2 cellular contexts compared by ENCODE assay signal in genomic region chr2:64787698-64788097, GRCh38.
TF ChIP-seq lines count a peak whose summit lies in the region.

No MANE protein-coding gene starts in this region.

TF ChIP-seq in Ishikawa, 13 proteins besides CTCF, POLR2A, EP300 and RAD21 (continued from another document):
- TF ChIP-seq CREB1 (IDR thresholded peaks at IDR 0.05; ENCODE audit: low read depth) (no peak), TAF1 (IDR thresholded peaks at IDR 0.05; ENCODE audit: low read depth) (no peak), MAX (IDR thresholded peaks at IDR 0.05) (no peak), YY1 (IDR thresholded peaks at IDR 0.05; ENCODE audit: low read depth) (no peak), TEAD4 (IDR thresholded peaks at IDR 0.05) (no peak), FOXM1 (IDR thresholded peaks at IDR 0.05; ENCODE audit: borderline replicate concordance, low read depth) (no peak), TCF12 (IDR thresholded peaks at IDR 0.05; ENCODE audit: low read depth) (no peak), REST (IDR thresholded peaks at IDR 0.05; ENCODE audit: low read depth) (no peak), EGR1 (IDR thresholded peaks at IDR 0.05) (no peak)
- TF ChIP-seq, protein P1, sequence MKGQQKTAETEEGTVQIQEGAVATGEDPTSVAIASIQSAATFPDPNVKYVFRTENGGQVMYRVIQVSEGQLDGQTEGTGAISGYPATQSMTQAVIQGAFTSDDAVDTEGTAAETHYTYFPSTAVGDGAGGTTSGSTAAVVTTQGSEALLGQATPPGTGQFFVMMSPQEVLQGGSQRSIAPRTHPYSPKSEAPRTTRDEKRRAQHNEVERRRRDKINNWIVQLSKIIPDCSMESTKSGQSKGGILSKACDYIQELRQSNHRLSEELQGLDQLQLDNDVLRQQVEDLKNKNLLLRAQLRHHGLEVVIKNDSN (IDR thresholded peaks at IDR 0.05): peak; percentile 79
TF ChIP-seq in Ishikawa: peak in this region for 2.

TF ChIP-seq in GM12878, 131 proteins besides CTCF, POLR2A, EP300 and RAD21:
- no peak for TF ChIP-seq NKRF (conservative IDR thresholded peaks at IDR 0.05)
- peak; percentile 19; the same call in 1 of the 2 replicates for TF ChIP-seq HCFC1 (IDR thresholded peaks at IDR 0.05; ENCODE audit: low read length)
- TF ChIP-seq, protein P2, sequence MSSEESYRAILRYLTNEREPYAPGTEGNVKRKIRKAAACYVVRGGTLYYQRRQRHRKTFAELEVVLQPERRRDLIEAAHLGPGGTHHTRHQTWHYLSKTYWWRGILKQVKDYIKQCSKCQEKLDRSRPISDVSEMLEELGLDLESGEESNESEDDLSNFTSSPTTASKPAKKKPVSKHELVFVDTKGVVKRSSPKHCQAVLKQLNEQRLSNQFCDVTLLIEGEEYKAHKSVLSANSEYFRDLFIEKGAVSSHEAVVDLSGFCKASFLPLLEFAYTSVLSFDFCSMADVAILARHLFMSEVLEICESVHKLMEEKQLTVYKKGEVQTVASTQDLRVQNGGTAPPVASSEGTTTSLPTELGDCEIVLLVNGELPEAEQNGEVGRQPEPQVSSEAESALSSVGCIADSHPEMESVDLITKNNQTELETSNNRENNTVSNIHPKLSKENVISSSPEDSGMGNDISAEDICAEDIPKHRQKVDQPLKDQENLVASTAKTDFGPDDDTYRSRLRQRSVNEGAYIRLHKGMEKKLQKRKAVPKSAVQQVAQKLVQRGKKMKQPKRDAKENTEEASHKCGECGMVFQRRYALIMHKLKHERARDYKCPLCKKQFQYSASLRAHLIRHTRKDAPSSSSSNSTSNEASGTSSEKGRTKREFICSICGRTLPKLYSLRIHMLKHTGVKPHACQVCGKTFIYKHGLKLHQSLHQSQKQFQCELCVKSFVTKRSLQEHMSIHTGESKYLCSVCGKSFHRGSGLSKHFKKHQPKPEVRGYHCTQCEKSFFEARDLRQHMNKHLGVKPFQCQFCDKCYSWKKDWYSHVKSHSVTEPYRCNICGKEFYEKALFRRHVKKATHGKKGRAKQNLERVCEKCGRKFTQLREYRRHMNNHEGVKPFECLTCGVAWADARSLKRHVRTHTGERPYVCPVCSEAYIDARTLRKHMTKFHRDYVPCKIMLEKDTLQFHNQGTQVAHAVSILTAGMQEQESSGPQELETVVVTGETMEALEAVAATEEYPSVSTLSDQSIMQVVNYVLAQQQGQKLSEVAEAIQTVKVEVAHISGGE (CRISPR knock-in tag; IDR thresholded peaks at IDR 0.05): no peak
TF ChIP-seq in GM12878: peak in this region for 1.
